Comparison of ENCODE assay signal across 25 cellular contexts in the genomic region with DNA sequence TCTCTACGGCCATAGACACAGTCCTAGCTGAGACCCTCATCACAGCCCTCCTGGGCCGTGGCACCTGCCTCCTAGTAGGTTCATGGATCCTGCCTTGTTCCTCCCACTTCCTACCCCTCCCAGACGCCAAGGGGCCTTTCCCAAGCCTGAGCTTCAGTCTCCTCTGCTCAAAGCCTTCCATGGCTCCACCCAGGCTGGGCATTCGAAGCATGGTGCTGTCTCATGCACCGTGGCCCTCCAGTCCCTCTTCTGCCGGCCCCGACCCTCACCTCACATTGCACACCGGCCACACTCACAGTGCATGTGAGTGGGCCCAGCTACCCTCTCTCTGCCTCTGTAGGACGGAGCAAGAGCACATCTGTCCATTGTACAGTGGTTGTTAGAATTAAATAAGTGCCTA.
"Had no signal": no experiment of that assay in that cellular context is flagged by ENCODE, and none has a peak within 500 bp of the region (broad histone marks: within the 10 kb centered on the region; RNA-seq: fewer than 3 reads in every experiment).

No MANE protein-coding gene starts in this region.

- H3K27ac Mint-ChIP-seq: activated B cell treated with CpG ODN at 0.5 μM for 24 hours; activated CD4-positive, alpha-beta T cell treated with anti-CD3 and anti-CD28 coated beads for 36 hours; activated naive CD4-positive, alpha-beta T cell treated with anti-CD3 and anti-CD28 coated beads for 36 hours; naive B cell had no signal

- H3K4me1 ChIP-seq: heart left ventricle, vagina had no signal

- H3K4me1 Mint-ChIP-seq: activated B cell treated with CpG ODN at 0.5 μM for 24 hours; activated CD4-positive, alpha-beta T cell treated with anti-CD3 and anti-CD28 coated beads for 36 hours; naive B cell had no signal

- H3K27ac ChIP-seq: heart left ventricle, neural progenitor cell, ovary, vagina had no signal

- H3K9me3 Mint-ChIP-seq: activated B cell treated with CpG ODN at 0.5 μM for 24 hours; activated naive CD4-positive, alpha-beta T cell treated with anti-CD3 and anti-CD28 coated beads for 36 hours; activated naive CD8-positive, alpha-beta T cell treated with anti-CD3 and anti-CD28 coated beads, Interleukin-2, amount 10 ng/mL, durations not matched to agents 7 days and 5 days; activated T-cell treated with anti-CD3 and anti-CD28 coated beads, Interleukin-2, amount 50 U/mL, for 4 hours; naive B cell; neural progenitor cell had no signal

- H3K27me3 ChIP-seq: heart left ventricle, neural progenitor cell, ovary, vagina had no signal

- H3K4me3 Mint-ChIP-seq: activated B cell treated with CpG ODN at 0.5 μM for 24 hours; activated CD4-positive, alpha-beta T cell treated with anti-CD3 and anti-CD28 coated beads for 36 hours; activated naive CD4-positive, alpha-beta T cell treated with anti-CD3 and anti-CD28 coated beads for 36 hours; activated T-cell treated with anti-CD3 and anti-CD28 coated beads, Interleukin-2, amount 50 U/mL, for 4 hours; neural progenitor cell had no signal

- H3K36me3 ChIP-seq: heart left ventricle, neural progenitor cell, ovary, vagina had no signal

- H3K36me3 Mint-ChIP-seq: activated naive CD8-positive, alpha-beta T cell treated with anti-CD3 and anti-CD28 coated beads, Interleukin-2, amount 10 ng/mL, durations not matched to agents 7 days and 5 days; naive B cell; neural progenitor cell had no signal

- H3K9ac ChIP-seq: neural progenitor cell had no signal

- H3K4me3 ChIP-seq: heart left ventricle, mucosa of descending colon, neural progenitor cell, ovary, vagina had no signal

- DNase-seq: activated B cell treated with CpG ODN at 0.5 μM for 24 hours; activated CD4-positive, alpha-beta T cell treated with anti-CD3 and anti-CD28 coated beads for 36 hours; activated CD4-positive, alpha-beta T cell treated with anti-CD3 and anti-CD28 coated beads, Interleukin-2, amount 50 U/mL, for 4 hours; activated CD8-positive, alpha-beta memory T cell treated with anti-CD3 and anti-CD28 coated beads, Interleukin-2, amount 50 U/mL, for 48 hours; activated naive CD4-positive, alpha-beta T cell treated with anti-CD3 and anti-CD28 coated beads for 36 hours; activated naive CD8-positive, alpha-beta T cell treated with anti-CD3 and anti-CD28 coated beads, Interleukin-2, amount 10 ng/mL, durations not matched to agents 7 days and 5 days; activated T-cell treated with anti-CD3 and anti-CD28 coated beads, Interleukin-2, amount 50 U/mL, for 4 hours; amniotic stem cell; cerebellar nuclear complex; cortex of kidney; heart left ventricle; islet precursor cell; left colon; mesendoderm; naive B cell; ovary; right cardiac atrium; stimulated activated CD4-positive, alpha-beta T cell treated with anti-CD3 and anti-CD28 coated beads, Interleukin-12 subunit alpha, Interleukin-12 subunit beta, amount 100 ng/mL, for 4 hours; stimulated activated CD4-positive, alpha-beta T cell treated with anti-CD3 and anti-CD28 coated beads, Interleukin-4, amount 100 ng/mL, for 4 hours; stimulated activated naive CD8-positive, alpha-beta T cell treated with anti-CD3 and anti-CD28 coated beads, Interleukin-15, Interleukin-2, amounts not matched to agents 100 U/mL and 50 U/mL, for 24 hours; T1000; trophoblast cell had no signal

- ATAC-seq: activated CD4-positive, alpha-beta T cell treated with anti-CD3 and anti-CD28 coated beads for 36 hours; heart left ventricle; left colon; mucosa of descending colon; stimulated activated naive CD8-positive, alpha-beta T cell treated with anti-CD3 and anti-CD28 coated beads, Interleukin-15, Interleukin-2, amounts not matched to agents 100 U/mL and 50 U/mL, for 24 hours had no signal

- H3K27me3 Mint-ChIP-seq: activated CD4-positive, alpha-beta T cell treated with anti-CD3 and anti-CD28 coated beads for 36 hours; activated naive CD8-positive, alpha-beta T cell treated with anti-CD3 and anti-CD28 coated beads, Interleukin-2, amount 10 ng/mL, durations not matched to agents 7 days and 5 days had no signal

- H3K9me3 ChIP-seq: heart left ventricle, mucosa of descending colon, ovary, vagina had no signal
